ENCODE assay signal across 1 cellular context in the genomic region with DNA sequence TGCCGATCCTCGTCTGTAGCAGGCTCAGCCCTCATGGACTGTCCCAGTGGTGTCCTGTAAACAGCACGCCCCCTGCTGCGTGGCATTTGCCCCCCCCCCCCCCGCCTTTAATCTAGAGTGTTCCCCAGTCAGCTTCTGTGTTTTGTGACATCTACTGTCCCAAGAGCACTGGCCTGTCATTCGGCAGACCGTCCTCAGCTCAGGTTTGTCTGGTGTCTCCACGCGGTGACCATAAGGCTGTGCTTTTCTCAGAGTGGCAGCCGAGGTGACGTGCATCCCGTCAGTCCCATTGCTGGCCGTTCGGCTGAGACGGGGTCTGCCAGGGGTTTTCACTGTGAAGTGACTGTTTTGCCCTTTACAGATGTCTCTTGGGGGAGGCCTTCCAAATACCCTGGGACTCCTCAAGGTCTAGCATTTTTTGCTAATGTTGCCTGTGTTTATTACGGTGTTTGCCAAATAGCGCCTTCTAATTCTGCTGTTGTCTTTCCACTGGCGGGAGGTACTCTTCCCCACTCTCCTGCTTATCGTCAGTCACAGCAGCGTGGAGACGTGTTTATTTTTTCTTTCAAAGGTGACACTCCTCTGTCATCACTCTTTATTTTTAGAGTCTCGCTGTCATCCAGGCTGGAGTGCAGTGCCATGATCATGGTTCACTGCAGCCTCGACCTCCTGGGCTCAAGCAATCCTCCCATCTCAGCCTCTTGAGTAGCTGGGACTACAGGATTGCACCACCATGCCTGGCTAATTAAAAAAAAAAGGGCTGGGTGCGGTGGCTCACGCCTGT.
TF ChIP-seq lines count a peak whose summit lies in the region.

No MANE protein-coding gene starts in this region.

TF ChIP-seq in HCT116, 20 proteins besides CTCF, POLR2A, EP300 and RAD21:
- TF ChIP-seq, protein P1, sequence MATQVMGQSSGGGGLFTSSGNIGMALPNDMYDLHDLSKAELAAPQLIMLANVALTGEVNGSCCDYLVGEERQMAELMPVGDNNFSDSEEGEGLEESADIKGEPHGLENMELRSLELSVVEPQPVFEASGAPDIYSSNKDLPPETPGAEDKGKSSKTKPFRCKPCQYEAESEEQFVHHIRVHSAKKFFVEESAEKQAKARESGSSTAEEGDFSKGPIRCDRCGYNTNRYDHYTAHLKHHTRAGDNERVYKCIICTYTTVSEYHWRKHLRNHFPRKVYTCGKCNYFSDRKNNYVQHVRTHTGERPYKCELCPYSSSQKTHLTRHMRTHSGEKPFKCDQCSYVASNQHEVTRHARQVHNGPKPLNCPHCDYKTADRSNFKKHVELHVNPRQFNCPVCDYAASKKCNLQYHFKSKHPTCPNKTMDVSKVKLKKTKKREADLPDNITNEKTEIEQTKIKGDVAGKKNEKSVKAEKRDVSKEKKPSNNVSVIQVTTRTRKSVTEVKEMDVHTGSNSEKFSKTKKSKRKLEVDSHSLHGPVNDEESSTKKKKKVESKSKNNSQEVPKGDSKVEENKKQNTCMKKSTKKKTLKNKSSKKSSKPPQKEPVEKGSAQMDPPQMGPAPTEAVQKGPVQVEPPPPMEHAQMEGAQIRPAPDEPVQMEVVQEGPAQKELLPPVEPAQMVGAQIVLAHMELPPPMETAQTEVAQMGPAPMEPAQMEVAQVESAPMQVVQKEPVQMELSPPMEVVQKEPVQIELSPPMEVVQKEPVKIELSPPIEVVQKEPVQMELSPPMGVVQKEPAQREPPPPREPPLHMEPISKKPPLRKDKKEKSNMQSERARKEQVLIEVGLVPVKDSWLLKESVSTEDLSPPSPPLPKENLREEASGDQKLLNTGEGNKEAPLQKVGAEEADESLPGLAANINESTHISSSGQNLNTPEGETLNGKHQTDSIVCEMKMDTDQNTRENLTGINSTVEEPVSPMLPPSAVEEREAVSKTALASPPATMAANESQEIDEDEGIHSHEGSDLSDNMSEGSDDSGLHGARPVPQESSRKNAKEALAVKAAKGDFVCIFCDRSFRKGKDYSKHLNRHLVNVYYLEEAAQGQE (IDR thresholded peaks at IDR 0.05; ENCODE audit: low read depth): no peak
- no peak for TF ChIP-seq SP1 (IDR thresholded peaks at IDR 0.05; ENCODE audit: low read depth)
- no peak for TF ChIP-seq CEBPB (IDR thresholded peaks at IDR 0.05; ENCODE audit: low read depth)
- TF ChIP-seq, protein P2, sequence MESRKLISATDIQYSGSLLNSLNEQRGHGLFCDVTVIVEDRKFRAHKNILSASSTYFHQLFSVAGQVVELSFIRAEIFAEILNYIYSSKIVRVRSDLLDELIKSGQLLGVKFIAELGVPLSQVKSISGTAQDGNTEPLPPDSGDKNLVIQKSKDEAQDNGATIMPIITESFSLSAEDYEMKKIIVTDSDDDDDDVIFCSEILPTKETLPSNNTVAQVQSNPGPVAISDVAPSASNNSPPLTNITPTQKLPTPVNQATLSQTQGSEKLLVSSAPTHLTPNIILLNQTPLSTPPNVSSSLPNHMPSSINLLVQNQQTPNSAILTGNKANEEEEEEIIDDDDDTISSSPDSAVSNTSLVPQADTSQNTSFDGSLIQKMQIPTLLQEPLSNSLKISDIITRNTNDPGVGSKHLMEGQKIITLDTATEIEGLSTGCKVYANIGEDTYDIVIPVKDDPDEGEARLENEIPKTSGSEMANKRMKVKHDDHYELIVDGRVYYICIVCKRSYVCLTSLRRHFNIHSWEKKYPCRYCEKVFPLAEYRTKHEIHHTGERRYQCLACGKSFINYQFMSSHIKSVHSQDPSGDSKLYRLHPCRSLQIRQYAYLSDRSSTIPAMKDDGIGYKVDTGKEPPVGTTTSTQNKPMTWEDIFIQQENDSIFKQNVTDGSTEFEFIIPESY (IDR thresholded peaks at IDR 0.05; ENCODE audit: extremely low read depth, insufficient replicate concordance, low read length): no peak
- TF ChIP-seq JUND (IDR thresholded peaks at IDR 0.05): no peak
- TF ChIP-seq, protein P3, sequence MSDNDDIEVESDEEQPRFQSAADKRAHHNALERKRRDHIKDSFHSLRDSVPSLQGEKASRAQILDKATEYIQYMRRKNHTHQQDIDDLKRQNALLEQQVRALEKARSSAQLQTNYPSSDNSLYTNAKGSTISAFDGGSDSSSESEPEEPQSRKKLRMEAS (IDR thresholded peaks at IDR 0.05): no peak
- no peak for TF ChIP-seq EZH2 (IDR thresholded peaks at IDR 0.05)
- TF ChIP-seq EGR1 (IDR thresholded peaks at IDR 0.05; ENCODE audit: low read depth): no peak
- no peak for TF ChIP-seq SRF (IDR thresholded peaks at IDR 0.05; ENCODE audit: low read depth)
- no peak for TF ChIP-seq SIN3A (IDR thresholded peaks at IDR 0.05; ENCODE audit: low read depth)
- TF ChIP-seq TCF7L2 (IDR thresholded peaks at IDR 0.05; ENCODE audit: borderline replicate concordance, extremely low read depth, insufficient read depth, insufficient read length): no peak
- no peak for TF ChIP-seq ELF1 (IDR thresholded peaks at IDR 0.05; ENCODE audit: borderline replicate concordance, low read depth)
- TF ChIP-seq FOSL1 (IDR thresholded peaks at IDR 0.05; ENCODE audit: low read depth): no peak
- TF ChIP-seq ZFX (IDR thresholded peaks at IDR 0.05): no peak
- no peak for TF ChIP-seq POLR2AphosphoS5 (IDR thresholded peaks at IDR 0.05; ENCODE audit: low read depth, low read length)
- no peak for TF ChIP-seq ZNF274 (IDR thresholded peaks at IDR 0.05; ENCODE audit: low read depth, low read length)
- no peak for TF ChIP-seq CBX3 (IDR thresholded peaks at IDR 0.05; ENCODE audit: low read depth)
- no peak for TF ChIP-seq YY1 (IDR thresholded peaks at IDR 0.05; ENCODE audit: extremely low read depth, insufficient replicate concordance, low read depth, low read length)
TF ChIP-seq in HCT116: peak in this region for 0.
